In the genomic region with DNA sequence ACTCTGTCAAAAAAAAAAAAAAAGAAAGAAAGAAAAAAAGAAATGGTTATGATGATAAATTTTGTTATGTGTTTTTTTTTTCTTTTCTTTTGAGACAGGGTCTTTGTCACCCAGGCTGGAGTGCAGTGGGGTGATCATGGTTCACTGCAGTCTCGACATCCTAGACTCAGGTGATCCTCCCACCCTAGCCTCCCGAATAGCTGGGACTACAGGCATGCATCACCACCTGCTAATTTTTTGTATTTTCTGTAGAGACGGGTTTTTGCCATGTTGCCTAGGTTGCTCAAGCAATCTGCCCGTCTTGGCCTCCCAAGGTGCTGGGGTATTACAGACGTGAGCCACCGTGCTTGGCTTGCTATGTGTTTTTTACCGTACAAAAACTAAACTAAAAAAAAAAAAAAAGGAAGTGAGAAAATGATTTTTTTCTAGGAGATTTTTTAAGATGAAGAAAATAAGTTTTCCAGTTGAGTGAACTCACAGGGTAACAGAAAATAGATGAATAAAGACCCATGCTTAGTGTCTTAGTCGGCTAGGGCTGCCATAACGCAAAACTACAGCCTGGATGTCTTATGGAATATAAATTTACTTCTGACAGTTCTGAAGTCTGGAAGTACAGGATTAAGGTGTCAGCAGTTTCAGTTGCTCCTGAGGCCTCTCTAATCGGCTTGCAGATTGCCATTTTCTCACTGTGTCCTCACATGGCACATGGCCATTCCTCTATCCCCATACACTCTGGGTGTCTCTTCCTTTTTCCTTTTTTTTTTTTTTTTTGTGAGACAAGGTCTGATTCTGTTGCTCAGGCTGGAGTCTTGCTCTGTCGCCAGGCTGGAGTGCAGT, we compare ENCODE assay signal across 14 cellular contexts. TPM values are rescaled to one million over a fixed set of nuclear protein-coding genes. Genes with fewer than 3 reads are reported as not detected.
DNase-seq lines count a peak whose midpoint lies in the region; ATAC-seq, FAIRE-seq and TF ChIP-seq lines count a peak whose summit lies in the region.
"Had no signal": no experiment of that assay in that cellular context is flagged by ENCODE, and none has a peak within 500 bp of the region (broad histone marks: within the 10 kb centered on the region; RNA-seq: fewer than 3 reads in every experiment).

No MANE protein-coding gene starts in this region.

- H4K8ac ChIP-seq in mesenchymal stem cell (ENCODE audit: low read length) = no peak overlapping the region

- no peak overlapping the region for H3K9ac ChIP-seq in mesenchymal stem cell (ENCODE audit: low read length)

- no peak overlapping the region for H2AFZ ChIP-seq in mesenchymal stem cell (ENCODE audit: low read depth, low read length)

- no peak overlapping the region for H2BK120ac ChIP-seq in mesenchymal stem cell (ENCODE audit: low read depth, low read length)

- no peak for TF ChIP-seq CTCF in pancreas (IDR thresholded peaks at IDR 0.05)

- H4K91ac ChIP-seq in mesenchymal stem cell (ENCODE audit: low read length) = no peak overlapping the region

- no peak overlapping the region for H3K14ac ChIP-seq in mesenchymal stem cell (ENCODE audit: low read length in 2 of 2)

- H2BK5ac ChIP-seq in mesenchymal stem cell (ENCODE audit: low read depth, low read length, poor library complexity, severe bottlenecking) = no peak overlapping the region

- H3K36me3 ChIP-seq in mesenchymal stem cell (ENCODE audit: control insufficient read depth in 1 of 2, insufficient read depth in 2 of 2, low read depth in 1 of 2, low read length in 2 of 2) (no peaks in the 10 kb centered on the region), pancreas (no peaks in the 10 kb centered on the region)

- H3K4me2 ChIP-seq in mesenchymal stem cell (ENCODE audit: low read length, poor library complexity, severe bottlenecking) = no peak overlapping the region

- no peak for FAIRE-seq in pancreas (lab: Jason Lieb, UNC)
- FAIRE-seq: colon, frontal cortex had no signal

- H2AK5ac ChIP-seq in mesenchymal stem cell (ENCODE audit: low read length, severe bottlenecking) = no peak overlapping the region

- no peak overlapping the region for H3K4ac ChIP-seq in mesenchymal stem cell (ENCODE audit: low read depth in 1 of 2, low read length in 2 of 2)

- no peak overlapping the region for H2BK12ac ChIP-seq in mesenchymal stem cell (ENCODE audit: low read length in 2 of 2)

- 89% methylated on average over 11 of the region's 11 CpGs for whole genome bisulfite sequencing in mesenchymal stem cell
- WGBS in pancreas, 2 donors = 78 to 82% methylated on average over 11 of the region's 11 CpGs

- intact Hi-C loops in pancreas (cut with DNase I) = no loop called here

- H3K18ac ChIP-seq in mesenchymal stem cell (ENCODE audit: low read depth in 1 of 2, low read length in 2 of 2) = no peak overlapping the region

- DNase-seq in mesenchymal stem cell = no peak
- no peak for DNase-seq in NCI-H2196 (lab: John Stamatoyannopoulos, UW; ENCODE audit: unreplicated experiment)
- DNase-seq in activated CD4-positive, alpha-beta T cell treated with anti-CD3 and anti-CD28 coated beads for 4 hours = no peak
- DNase-seq in DMS153 treated with DMSO at 0.1 percent for 48 hours (lab: John Stamatoyannopoulos, UW; ENCODE audit: unreplicated experiment) = no peak
- DNase-seq in pancreas = no peak
- DNase-seq: activated effector memory CD4-positive, alpha-beta T cell treated with Interleukin-2 at 50 U/mL for 16 hours; DMS79 treated with DMSO at 0.1 percent for 48 hours had no signal

- H2BK15ac ChIP-seq in mesenchymal stem cell (ENCODE audit: low read depth, poor library complexity, severe bottlenecking) = no peak overlapping the region

- H3K79me1 ChIP-seq in mesenchymal stem cell (replicated peaks; ENCODE audit: low read length, poor library complexity, severe bottlenecking) = no peaks in the 10 kb centered on the region

- H3K27me3 ChIP-seq in mesenchymal stem cell (ENCODE audit: control insufficient read depth in 1 of 2, insufficient read depth in 1 of 2, low read length in 2 of 2) = peaks cover 0 to 4% of the 10 kb centered on the region in 2 experiments
- H3K27me3 ChIP-seq in pancreas = no peaks in the 10 kb centered on the region

- H3K4me3 ChIP-seq in mesenchymal stem cell (ENCODE audit: insufficient read depth in 1 of 2, low read depth in 1 of 2, low read length in 2 of 2) (no peak overlapping the region), pancreas (no peak overlapping the region)

- H3K9me3 ChIP-seq in mesenchymal stem cell (ENCODE audit: control insufficient read depth, low read length) (no peaks in the 10 kb centered on the region), pancreas (no peaks in the 10 kb centered on the region)

- peaks cover 9% of the 10 kb centered on the region for H3K4me1 ChIP-seq in mesenchymal stem cell (ENCODE audit: control insufficient read depth, insufficient read depth, low read depth, low read length)
- no peaks in the 10 kb centered on the region for H3K4me1 ChIP-seq in pancreas

- no peak overlapping the region for H3K23ac ChIP-seq in mesenchymal stem cell (ENCODE audit: low read length in 2 of 2)

- ATAC-seq in GM18907 (IDR thresholded peaks at IDR 0.05; ENCODE audit: unreplicated experiment) = peak; percentile 78
- ATAC-seq in GM21786 (IDR thresholded peaks at IDR 0.05; ENCODE audit: unreplicated experiment) = peak; percentile 74
- peak; percentile 46 for ATAC-seq in HG03520 (IDR thresholded peaks at IDR 0.05; ENCODE audit: unreplicated experiment)
- no peak for ATAC-seq in pancreas

- H3K27ac ChIP-seq in mesenchymal stem cell (ENCODE audit: low read length, poor library complexity, severe bottlenecking) = peak overlapping the region; percentile 40
- H3K27ac ChIP-seq in pancreas = no peak overlapping the region

RNA-seq across cellular contexts. Expression of a gene that starts 13.2 kb away (rescaled TPM):
- polyA plus RNA-seq in mesenchymal stem cell (2013, experiment 1 of 2) = not detected
- polyA plus RNA-seq in mesenchymal stem cell (2013, experiment 2 of 2) = not detected
- under 1 TPM in 1 of 6 donors, not detected in 5; 0.13 TPM for total RNA-seq in pancreas
- under 1 TPM in 1 of 2 donors, not detected in 1; 0.05 TPM for polyA plus RNA-seq in pancreas
- total RNA-seq: frontal cortex, lung microvascular endothelial cell, NCI-H460 had no signal

RNA-seq across cellular contexts. Expression of a gene that starts 15.9 kb away (rescaled TPM):
- 111 TPM for polyA plus RNA-seq in mesenchymal stem cell (2013, experiment 1 of 2)
- polyA plus RNA-seq in mesenchymal stem cell (2013, experiment 2 of 2) = 103 TPM
- 10 to 100 TPM; 25.5 to 88.5 (median 38.4) TPM for total RNA-seq in pancreas
- 10 to 100 TPM; 48.4 to 57.3 TPM for polyA plus RNA-seq in pancreas

RNA-seq across cellular contexts. Expression of a gene that starts 37.1 kb away (rescaled TPM):
- 0.06 TPM for polyA plus RNA-seq in mesenchymal stem cell (2013, experiment 1 of 2)
- not detected for polyA plus RNA-seq in mesenchymal stem cell (2013, experiment 2 of 2)
- 1 to 10 TPM in 2 of 6 donors, under 1 TPM in 3, not detected in 1; 0.20 to 3.7 (median 0.41) TPM for total RNA-seq in pancreas
- polyA plus RNA-seq in pancreas = 1 to 10 TPM in 1 of 2 donors, under 1 TPM in 1; 0.38 to 1.3 TPM
- total RNA-seq: frontal cortex had no signal

RNA-seq across cellular contexts. Expression of a gene that starts 42.0 kb away (rescaled TPM):
- polyA plus RNA-seq in mesenchymal stem cell (2013, experiment 1 of 2) = 7.4 TPM
- 7.1 TPM for polyA plus RNA-seq in mesenchymal stem cell (2013, experiment 2 of 2)
- 10 to 100 TPM; 24.3 to 73.0 (median 41.7) TPM for total RNA-seq in pancreas
- 100 to 1,000 TPM in 1 of 2 donors, 10 to 100 TPM in 1; 78.5 to 111 TPM for polyA plus RNA-seq in pancreas

Comparison
In these comparisons a context has a peak if more than half of its experiments do, and no peak if none do; other contexts are left out.
1. ATAC-seq: peak in GM18907 (single experiment), GM21786 (single experiment) and HG03520 (single experiment); none in pancreas (0 of 4).